In genomic region chr22:28817919-28818859, GRCh38 we compare ENCODE assay signal across 1 cellular context.
TF ChIP-seq lines count a peak whose summit lies in the region.

No MANE protein-coding gene starts in this region.

TF ChIP-seq in H1, 55 proteins besides CTCF, POLR2A, EP300 and RAD21:
- TF ChIP-seq CEBPB (IDR thresholded peaks at IDR 0.05; ENCODE audit: low read depth, low read length) (no peak), EZH2 (IDR thresholded peaks at IDR 0.05; ENCODE audit: low read depth, low read length, severe bottlenecking) (no peak), CHD7 (IDR thresholded peaks at IDR 0.05; ENCODE audit: insufficient replicate concordance, low read length) (no peak), MAFK (IDR thresholded peaks at IDR 0.05; ENCODE audit: low read depth, low read length) (no peak), CHD2 (IDR thresholded peaks at IDR 0.05; ENCODE audit: low read length) (no peak), KDM1A (IDR thresholded peaks at IDR 0.05; ENCODE audit: borderline replicate concordance, low read length) (no peak), TBP (IDR thresholded peaks at IDR 0.05; ENCODE audit: low read depth, low read length) (no peak), SP4 (IDR thresholded peaks at IDR 0.05; ENCODE audit: low read length) (no peak)
